Comparison of ENCODE assay signal across 9 cellular contexts in genomic region chr2:181306785-181307184, GRCh38.
DNase-seq lines count a peak whose midpoint lies in the region; ATAC-seq, FAIRE-seq and TF ChIP-seq lines count a peak whose summit lies in the region.
"Had no signal": no experiment of that assay in that cellular context is flagged by ENCODE, and none has a peak within 500 bp of the region (broad histone marks: within the 10 kb centered on the region; RNA-seq: fewer than 3 reads in every experiment).

No MANE protein-coding gene starts in this region.

- no peak for DNase-seq in HCT116 (ENCODE audit: low read depth, low spot score)
- no peak for DNase-seq in memory B cell (ENCODE audit: low spot score in 2 of 2)
- DNase-seq in DMS153 treated with DMSO at 0.1 percent for 48 hours (lab: John Stamatoyannopoulos, UW; ENCODE audit: unreplicated experiment): no peak
- no peak for DNase-seq in D721Med (ENCODE audit: insufficient read length, low spot score)
- no peak for DNase-seq in endothelial cell (ENCODE audit: low spot score)
- DNase-seq in GM03348 (ENCODE audit: low spot score): no peak

- CTCF ChIA-PET in HCT116 (lab: Charles Lee): no interaction called here

- no peaks in the 10 kb centered on the region for H3K36me3 ChIP-seq in HCT116 (ENCODE audit: control insufficient read depth in 1 of 2, insufficient read depth in 2 of 2, low read length in 2 of 2)

- POLR2A ChIA-PET in HCT116 (lab: Charles Lee): no interaction called here

- RAD21 ChIA-PET in HCT116 (lab: Charles Lee; ENCODE audit: low non-redundant PET in 1 of 2, low total read pairs in 2 of 2, uncharacterized antibody in 2 of 2, unreplicated experiment in 2 of 2): no interaction called here

- ATAC-seq in HCT116 (no peak), SK-N-SH treated with all-trans-retinoic acid at 6 μM for 48 hours (peak; percentile 40; the same call in 2 of the 3 replicates), memory B cell (ENCODE audit: low read depth) (peak; percentile 26)

- TF ChIP-seq RAD21 in HCT116 (IDR thresholded peaks at IDR 0.05; ENCODE audit: low read depth): no peak

- no peak overlapping the region for H3K4me2 ChIP-seq in HCT116 (ENCODE audit: low read length)

- TF ChIP-seq CTCF in HCT116 (IDR thresholded peaks at IDR 0.05 in 2 of 3, conservative IDR thresholded peaks at IDR 0.05 in 1 of 3; ENCODE audit: borderline replicate concordance in 1 of 3, insufficient read depth in 1 of 3, low read depth in 2 of 3, low read length in 2 of 3): no peak
- no peak for TF ChIP-seq CTCF in D721Med (IDR thresholded peaks at IDR 0.05; ENCODE audit: insufficient read depth, missing control alignments)
- TF ChIP-seq CTCF in endothelial cell (IDR thresholded peaks at IDR 0.05; ENCODE audit: unreplicated experiment): no peak

- peak overlapping the region; percentile 95 for H3K27ac Mint-ChIP-seq in memory B cell
- H3K27ac Mint-ChIP-seq in endothelial cell (ENCODE audit: unreplicated experiment): no peak overlapping the region

- no peak for TF ChIP-seq POLR2A in HCT116 (IDR thresholded peaks at IDR 0.05; ENCODE audit: borderline replicate concordance, extremely low read depth, insufficient read depth, insufficient read length)

- H3K4me3 ChIP-seq in GM08714 (ENCODE audit: low read length) (peak overlapping the region; percentile 72), HCT116 (replicated peaks in 1 of 2; ENCODE audit: low read depth in 1 of 2, low read length in 2 of 2) (no peak overlapping the region)

- H3K9me2 ChIP-seq in HCT116 (ENCODE audit: insufficient read depth): no peaks in the 10 kb centered on the region

- H3K4me3 Mint-ChIP-seq in memory B cell (peak overlapping the region; percentile 47), endothelial cell (ENCODE audit: unreplicated experiment) (no peak overlapping the region)

- no peaks in the 10 kb centered on the region for H3K27me3 Mint-ChIP-seq in memory B cell
- H3K27me3 Mint-ChIP-seq in endothelial cell (ENCODE audit: unreplicated experiment): no peaks in the 10 kb centered on the region

- H3K27me3 ChIP-seq in HCT116 (ENCODE audit: insufficient read depth, low read length): no peaks in the 10 kb centered on the region

- H3K4me1 Mint-ChIP-seq in memory B cell (peaks cover 45% of the 10 kb centered on the region), endothelial cell (ENCODE audit: unreplicated experiment) (no peaks in the 10 kb centered on the region)

- no peaks in the 10 kb centered on the region for H4K20me1 ChIP-seq in HCT116 (ENCODE audit: insufficient read depth)

- H3K9ac ChIP-seq in HCT116 (ENCODE audit: low read length): no peak overlapping the region

- no peaks in the 10 kb centered on the region for H3K9me3 ChIP-seq in HCT116 (ENCODE audit: control insufficient read depth in 1 of 2, insufficient read depth in 1 of 2, low read depth in 1 of 2, low read length in 2 of 2)

- no TSS peak for BruUV-seq in HCT116 (replicated peaks; lab: Mats Ljungman, UMichigan)

- no peaks in the 10 kb centered on the region for H3K79me2 ChIP-seq in HCT116 (ENCODE audit: insufficient read depth, low read length)

- H3K4me1 ChIP-seq in HCT116 (ENCODE audit: control insufficient read depth in 1 of 2, insufficient read depth in 2 of 2, low read length in 2 of 2): no peaks in the 10 kb centered on the region

- no peaks in the 10 kb centered on the region for H3K36me3 Mint-ChIP-seq in memory B cell
- no peaks in the 10 kb centered on the region for H3K36me3 Mint-ChIP-seq in endothelial cell (ENCODE audit: low read depth, unreplicated experiment)

- no peak overlapping the region for H3K27ac ChIP-seq in HCT116 (ENCODE audit: low read depth, low read length)

- FAIRE-seq in D721Med (lab: Jason Lieb, UNC): no peak
- FAIRE-seq: urothelium cell line had no signal

- intact Hi-C loops in HCT116 (cut with micrococcal nuclease): no loop called here

- no peaks in the 10 kb centered on the region for H3K9me3 Mint-ChIP-seq in memory B cell
- no peaks in the 10 kb centered on the region for H3K9me3 Mint-ChIP-seq in endothelial cell (ENCODE audit: unreplicated experiment)

- peak overlapping the region; percentile 48 for H2AFZ ChIP-seq in HCT116 (ENCODE audit: low read depth, low read length, poor library complexity, severe bottlenecking)

TF ChIP-seq in HCT116, 20 proteins besides CTCF, POLR2A, EP300 and RAD21 (continues in another document):
- no peak for TF ChIP-seq ZNF274 (IDR thresholded peaks at IDR 0.05; ENCODE audit: low read depth, low read length)
- TF ChIP-seq EZH2phosphoT487 (IDR thresholded peaks at IDR 0.05; ENCODE audit: borderline replicate concordance): no peak
- no peak for TF ChIP-seq EZH2 (IDR thresholded peaks at IDR 0.05)
- TF ChIP-seq SP1 (IDR thresholded peaks at IDR 0.05; ENCODE audit: low read depth): no peak
- TF ChIP-seq CEBPB (IDR thresholded peaks at IDR 0.05; ENCODE audit: low read depth): no peak
- no peak for TF ChIP-seq ATF3 (IDR thresholded peaks at IDR 0.05)
- TF ChIP-seq CBX3 (IDR thresholded peaks at IDR 0.05; ENCODE audit: low read depth): no peak
- no peak for TF ChIP-seq YY1 (IDR thresholded peaks at IDR 0.05; ENCODE audit: extremely low read depth, insufficient replicate concordance, low read depth, low read length)
- TF ChIP-seq ZBTB33 (IDR thresholded peaks at IDR 0.05; ENCODE audit: extremely low read depth, insufficient replicate concordance, low read length): no peak
- TF ChIP-seq SIN3A (IDR thresholded peaks at IDR 0.05; ENCODE audit: low read depth): no peak
- TF ChIP-seq SRF (IDR thresholded peaks at IDR 0.05; ENCODE audit: low read depth): no peak
- no peak for TF ChIP-seq TCF7L2 (IDR thresholded peaks at IDR 0.05; ENCODE audit: borderline replicate concordance, extremely low read depth, insufficient read depth, insufficient read length)
- no peak for TF ChIP-seq MAX (IDR thresholded peaks at IDR 0.05)

TF ChIP-seq in SK-N-SH treated with all-trans-retinoic acid at 6 μM for 48 hours, 23 proteins besides CTCF, POLR2A, EP300 and RAD21 (continues in another document):
- TF ChIP-seq PATZ1 (CRISPR knock-in tag; IDR thresholded peaks at IDR 0.05; ENCODE audit: borderline replicate concordance) (no peak), CSRNP3 (CRISPR knock-in tag; IDR thresholded peaks at IDR 0.05) (no peak), ISL1 (CRISPR knock-in tag; IDR thresholded peaks at IDR 0.05) (no peak), CSDC2 (CRISPR knock-in tag; IDR thresholded peaks at IDR 0.05) (no peak), GLIS3 (CRISPR knock-in tag; IDR thresholded peaks at IDR 0.05) (no peak), CREB5 (CRISPR knock-in tag; IDR thresholded peaks at IDR 0.05; ENCODE audit: low read depth) (no peak), TCF4 (CRISPR knock-in tag; IDR thresholded peaks at IDR 0.05; ENCODE audit: borderline replicate concordance) (no peak), ZNF70 (CRISPR knock-in tag; IDR thresholded peaks at IDR 0.05) (no peak), ZC3H10 (CRISPR knock-in tag; IDR thresholded peaks at IDR 0.05) (no peak), BACH2 (CRISPR knock-in tag; IDR thresholded peaks at IDR 0.05; ENCODE audit: borderline replicate concordance) (no peak), TOX (CRISPR knock-in tag; IDR thresholded peaks at IDR 0.05; ENCODE audit: borderline replicate concordance) (no peak), SNAI2 (CRISPR knock-in tag; IDR thresholded peaks at IDR 0.05) (no peak), PPARA (CRISPR knock-in tag; IDR thresholded peaks at IDR 0.05; ENCODE audit: borderline replicate concordance) (no peak), ZNF8 (CRISPR knock-in tag; IDR thresholded peaks at IDR 0.05) (no peak)
